ENCODE assay signal across 32 cellular contexts in genomic region chr12:18206198-18206597, GRCh38. TPM values are rescaled to one million over a fixed set of nuclear protein-coding genes. Genes with fewer than 3 reads are reported as not detected.
"Had no signal": no experiment of that assay in that cellular context is flagged by ENCODE, and none has a peak within 500 bp of the region (broad histone marks: within the 10 kb centered on the region; RNA-seq: fewer than 3 reads in every experiment).

No MANE protein-coding gene starts in this region.

- DNase-seq: activated CD4-positive, alpha-beta T cell treated with anti-CD3 and anti-CD28 coated beads, Interleukin-2, amount 10 ng/mL, durations not matched to agents 7 days and 5 days; activated CD4-positive, alpha-beta T cell treated with anti-CD3 and anti-CD28 coated beads, Interleukin-2, amount 50 U/mL, for 48 hours; activated CD8-positive, alpha-beta T cell treated with anti-CD3 and anti-CD28 coated beads, Interleukin-2, amount 10 ng/mL, durations not matched to agents 7 days and 5 days; activated gamma-delta T cell; activated naive CD4-positive, alpha-beta T cell treated with Interleukin-2 at 50 U/mL for 16 hours; activated naive CD8-positive, alpha-beta T cell treated with anti-CD3 and anti-CD28 coated beads, Interleukin-2, amount 10 ng/mL, durations not matched to agents 7 days and 5 days; activated T-cell treated with anti-CD3 and anti-CD28 coated beads, Interleukin-2, amount 50 U/mL, for 24 hours; amygdala; colonic mucosa; MM.1S; MV-4-11; NCI-H1092; NCI-H1436 treated with DMSO at 0.1 percent for 48 hours; NCI-H1694 treated with DMSO at 0.1 percent for 48 hours; NCI-H2029; NCI-H2107; NCI-H2171; NCI-H510A; NCI-H526; NCI-H748 treated with DMSO at 0.1 percent for 48 hours; NK-92 treated with Interleukin-12 subunit alpha and Interleukin-12 subunit beta, amount 100 ng/mL, for 24 hours; SHP77; SJCRH30; T1000 had no signal

- H3K4me1 ChIP-seq: ascending aorta, colonic mucosa, SJCRH30 had no signal

- ATAC-seq: activated CD8-positive, alpha-beta T cell treated with anti-CD3 and anti-CD28 coated beads, Interleukin-2, amount 10 ng/mL, durations not matched to agents 7 days and 5 days had no signal

- H3K36me3 ChIP-seq: ascending aorta, cardiac muscle cell, colonic mucosa, SJCRH30 had no signal

- H3K27ac ChIP-seq: ascending aorta, cardiac muscle cell, colonic mucosa, SJCRH30, SK-N-MC had no signal

- H3K27me3 ChIP-seq: ascending aorta, cardiac muscle cell, colonic mucosa, SJCRH30 had no signal

- H3K4me3 ChIP-seq: ascending aorta, cardiac muscle cell, colonic mucosa, SJCRH30, SK-N-MC had no signal

- H3K9me3 ChIP-seq: ascending aorta, colonic mucosa, SJCRH30 had no signal

RNA-seq across cellular contexts. Expression of gene PIK3C2G, which starts 55.1 kb away (rescaled TPM):
- total RNA-seq: activated CD4-positive, alpha-beta T cell treated with anti-CD3 and anti-CD28 coated beads, Interleukin-2, amount 10 ng/mL, durations not matched to agents 7 days and 5 days; activated CD8-positive, alpha-beta T cell treated with anti-CD3 and anti-CD28 coated beads, Interleukin-2, amount 10 ng/mL, durations not matched to agents 7 days and 5 days; activated naive CD8-positive, alpha-beta T cell treated with anti-CD3 and anti-CD28 coated beads, Interleukin-2, amount 10 ng/mL, durations not matched to agents 7 days and 5 days; activated T-helper 2 cell treated with anti-CD3 and anti-CD28 coated beads, Interferon-gamma antibody, Interleukin-2, Interleukin-4, amounts not matched to agents 10 μg/mL and 5 μg/mL and 100 μg/mL, durations not matched to agents 14 hours and 24 hours and 36 hours; ascending aorta; cardiac muscle cell; chondrocyte; OCI-LY7; T-helper 1 cell treated with Interleukin-12 subunit alpha and Interleukin-12 subunit beta and Interleukin-4 antibody, amounts not matched to agents 30 ng/mL and 1 ng/mL, for 36 hours; T-helper 2 cell treated with Interferon-gamma antibody and Interleukin-4, amounts not matched to agents 100 ng/mL and 5 ng/mL, for 36 hours had no signal
- polyA plus RNA-seq: cardiac muscle cell had no signal
